In the genomic region with DNA sequence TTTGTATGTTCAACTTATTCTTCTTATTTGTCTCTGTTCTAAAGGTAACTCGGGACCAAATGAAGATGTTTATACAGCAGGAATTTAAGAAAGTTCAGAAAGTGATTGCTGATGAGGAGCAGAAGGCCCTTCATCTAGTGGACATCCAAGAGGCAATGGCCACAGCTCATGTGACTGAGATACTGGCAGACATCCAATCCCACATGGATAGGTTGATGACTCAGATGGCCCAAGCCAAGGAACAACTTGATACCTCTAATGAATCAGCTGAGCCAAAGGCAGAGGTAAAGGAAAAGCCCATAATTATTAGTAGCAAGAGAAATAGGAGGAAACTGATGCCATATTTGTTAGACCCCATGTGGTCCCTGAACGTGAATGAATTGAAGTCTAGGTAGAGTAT, we compare ENCODE assay signal across 14 cellular contexts.
A peak's percentile ranks its signal among the peaks of the same experiment; 100 is the strongest.
DNase-seq lines count a peak whose midpoint lies in the region; ATAC-seq and TF ChIP-seq lines count a peak whose summit lies in the region.
"Had no signal": no experiment of that assay in that cellular context is flagged by ENCODE, and none has a peak within 500 bp of the region (broad histone marks: within the 10 kb centered on the region; RNA-seq: fewer than 3 reads in every experiment).

No MANE protein-coding gene starts in this region.

- no peak overlapping the region for H3K4me3 ChIP-seq in cardiac fibroblast (replicated peaks in 1 of 2; ENCODE audit: low read depth in 2 of 2, low read length in 2 of 2)
- H3K4me3 ChIP-seq: testis had no signal

- no peak overlapping the region for H3K27ac ChIP-seq in caudate nucleus (ENCODE audit: low read depth, low read length)
- H3K27ac ChIP-seq: testis had no signal

- no peak for TF ChIP-seq CTCF in cardiac fibroblast (IDR thresholded peaks at IDR 0.05; ENCODE audit: low read depth, low read length)
- TF ChIP-seq CTCF in GM20000 (IDR thresholded peaks at IDR 0.05; ENCODE audit: extremely low read depth, missing control alignments), result no peak

- DNase-seq in GM04504 (ENCODE audit: low read depth) (peak; percentile 12), NCI-H2196 (lab: John Stamatoyannopoulos, UW; ENCODE audit: unreplicated experiment) (peak; percentile 60), cardiac fibroblast (ENCODE audit: low read depth in 2 of 2) (peak; percentile 52 to 87), non-pigmented ciliary epithelial cell (ENCODE audit: low read depth) (peak; percentile 70), caudate nucleus (lab: John Stamatoyannopoulos, UW) (no peak), GM20000 (ENCODE audit: low spot score) (no peak)
- DNase-seq in effector CD4-positive, alpha-beta T cell, result no peak
- DNase-seq: Caco-2, H7, NCI-H345, right cardiac atrium, RPMI8226, testis had no signal

- no peak for ATAC-seq in GM19023 (IDR thresholded peaks at IDR 0.05; ENCODE audit: unreplicated experiment)

Comparison
In these comparisons a context has a peak if more than half of its experiments do, and no peak if none do; other contexts are left out.
1. DNase-seq: peak in GM04504 (single experiment), NCI-H2196 (single experiment), cardiac fibroblast (2 of 2) and non-pigmented ciliary epithelial cell (single experiment); none in caudate nucleus (0 of 61), effector CD4-positive, alpha-beta T cell (single experiment) and GM20000 (single experiment).